1 cellular context compared by ENCODE assay signal in genomic region chr7:55183897-55184296, GRCh38.
TF ChIP-seq lines count a peak whose summit lies in the region.

No MANE protein-coding gene starts in this region.

TF ChIP-seq in H1, 55 proteins besides CTCF, POLR2A, EP300 and RAD21 (continued from another document):
- TF ChIP-seq TEAD4 (IDR thresholded peaks at IDR 0.05; ENCODE audit: low read depth, low read length) (no peak), PHF8 (conservative IDR thresholded peaks at IDR 0.05; ENCODE audit: low read depth, low read length) (no peak), SUZ12 (IDR thresholded peaks at IDR 0.05; ENCODE audit: low read length) (no peak)
